Comparison of ENCODE assay signal across 8 cellular contexts in the genomic region with DNA sequence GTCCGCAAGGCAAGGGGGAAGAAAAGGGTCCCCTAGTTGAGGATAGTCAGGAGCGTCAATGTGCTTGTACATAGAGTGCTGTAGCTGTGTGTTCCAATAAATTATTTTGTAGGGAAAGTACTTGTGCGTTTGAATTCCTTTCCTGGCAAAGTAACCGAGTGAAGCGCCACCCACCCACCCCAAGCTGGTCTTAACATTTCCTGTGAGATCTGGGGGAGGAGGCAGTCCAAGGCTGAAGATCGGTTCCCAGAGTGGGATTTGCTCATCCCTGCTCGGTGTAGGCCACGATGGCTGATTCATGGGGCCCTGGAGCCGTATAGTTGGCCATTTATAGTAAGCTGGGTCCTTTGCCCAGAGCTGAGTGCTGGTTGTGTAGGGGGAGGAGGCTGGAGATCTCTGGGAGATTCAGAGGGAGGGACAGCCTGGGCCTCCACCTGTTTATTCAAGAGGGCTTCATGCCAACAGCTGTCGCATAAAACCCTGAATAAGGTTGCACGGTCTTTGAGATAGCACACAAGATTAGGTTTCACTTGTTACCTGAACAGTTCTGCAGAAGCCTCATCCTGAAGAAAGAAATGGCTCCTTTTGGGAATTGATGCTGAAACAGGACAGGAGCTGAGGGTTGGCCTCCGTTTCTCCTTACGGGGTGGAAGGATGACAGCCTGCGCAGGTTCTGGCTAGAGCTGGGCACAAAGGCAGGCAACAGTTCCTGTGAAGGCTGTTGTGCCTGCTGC. TPM values are rescaled to one million over a fixed set of nuclear protein-coding genes. Genes with fewer than 3 reads are reported as not detected.
DNase-seq lines count a peak whose midpoint lies in the region; ATAC-seq and TF ChIP-seq lines count a peak whose summit lies in the region.

No MANE protein-coding gene starts in this region.

- H3K9ac ChIP-seq in PC-3 (ENCODE audit: low read length): peak overlapping the region; percentile 100; the same call in 1 of the 2 replicates

- peak overlapping the region; percentile 93 for H3K4me2 ChIP-seq in PC-3 (ENCODE audit: low read length)

- no peaks in the 10 kb centered on the region for H3K9me3 Mint-ChIP-seq in central memory CD8-positive, alpha-beta T cell
- no peaks in the 10 kb centered on the region for H3K9me3 Mint-ChIP-seq in memory B cell

- ATAC-seq in PC-3: peak; percentile 12
- no peak for ATAC-seq in central memory CD8-positive, alpha-beta T cell (replicated peaks; ENCODE audit: extremely low read depth, poor library complexity, severe bottlenecking)
- ATAC-seq in memory B cell (ENCODE audit: low read depth): no peak
- ATAC-seq in upper lobe of left lung (ENCODE audit: low FRiP score in 2 of 2): no peak
- ATAC-seq in HG03521 (IDR thresholded peaks at IDR 0.05; ENCODE audit: unreplicated experiment): no peak

- peak in 1 of 4 donors; percentile 33 for TF ChIP-seq POLR2A in upper lobe of left lung (IDR thresholded peaks at IDR 0.05)

- H2AFZ ChIP-seq in PC-3 (ENCODE audit: low read length): no peak overlapping the region

- 23% methylated on average over 9 to 14 of the region's 14 CpGs for WGBS in upper lobe of left lung, 2 donors

- H3K4me1 ChIP-seq in A673 (ENCODE audit: insufficient read depth, low read length, poor library complexity, severe bottlenecking) (peaks cover 24% of the 10 kb centered on the region), PC-3 (ENCODE audit: insufficient read depth, low read length) (peaks cover 19% of the 10 kb centered on the region), upper lobe of left lung (peaks cover 55 to 72% (median 63%) of the 10 kb centered on the region in 4 donors)

- H3K4me3 ChIP-seq in A673 (ENCODE audit: low read depth, low read length, poor library complexity, severe bottlenecking) (peak overlapping the region; percentile 97), GM08714 (ENCODE audit: low read length) (peak overlapping the region; percentile 86), PC-3 (ENCODE audit: low read length) (peak overlapping the region; percentile 99), upper lobe of left lung (peak overlapping the region; percentile 36 to 98 (median 87))

- H3K9me3 ChIP-seq in A673 (ENCODE audit: low read depth, low read length, poor library complexity, severe bottlenecking): no peaks in the 10 kb centered on the region
- no peaks in the 10 kb centered on the region for H3K9me3 ChIP-seq in PC-3 (ENCODE audit: low read length)
- H3K9me3 ChIP-seq in upper lobe of left lung: no peaks in the 10 kb centered on the region

- DNase-seq in A673 (ENCODE audit: low spot score) (no peak), PC-3 (peak; percentile 50), memory B cell (ENCODE audit: low spot score in 2 of 2) (no peak), upper lobe of left lung (no peak), GM10266 (ENCODE audit: extremely low spot score) (no peak)
- DNase-seq in central memory CD8-positive, alpha-beta T cell (ENCODE audit: low spot score in 2 of 2): no peak

- CTCF ChIA-PET in A673 (lab: Charles Lee): no interaction called here
- CTCF ChIA-PET in PC-3 (lab: Charles Lee): no interaction called here

- TF ChIP-seq EP300 in upper lobe of left lung (IDR thresholded peaks at IDR 0.05): no peak

- peaks cover 53% of the 10 kb centered on the region for H3K4me1 Mint-ChIP-seq in central memory CD8-positive, alpha-beta T cell
- H3K4me1 Mint-ChIP-seq in memory B cell: peaks cover 46% of the 10 kb centered on the region

- peak overlapping the region; percentile 98 for H3K27ac Mint-ChIP-seq in central memory CD8-positive, alpha-beta T cell (ENCODE audit: low read depth)
- H3K27ac Mint-ChIP-seq in memory B cell: peak overlapping the region; percentile 93

- intact Hi-C loops in A673 (cut with micrococcal nuclease; ENCODE audit: unreplicated experiment): loop anchor here (10.0 kb wide), 1 partner anchor 128 kb away; a partner anchor contains a TSS
- intact Hi-C loops in PC-3 (cut with micrococcal nuclease): no loop called here

- H3K27me3 ChIP-seq in A673 (replicated peaks; ENCODE audit: insufficient read depth, low read depth, low read length, poor library complexity) (no peaks in the 10 kb centered on the region), PC-3 (ENCODE audit: low read length) (no peaks in the 10 kb centered on the region), upper lobe of left lung (no peaks in the 10 kb centered on the region)

- H3F3A ChIP-seq in PC-3 (ENCODE audit: low read length, unreplicated experiment): peaks cover 18% of the 10 kb centered on the region

- H3K9me2 ChIP-seq in PC-3 (replicated peaks; ENCODE audit: low read length): no peaks in the 10 kb centered on the region

- peaks cover 58% of the 10 kb centered on the region for H3K36me3 Mint-ChIP-seq in central memory CD8-positive, alpha-beta T cell (ENCODE audit: insufficient read depth)
- H3K36me3 Mint-ChIP-seq in memory B cell: peaks cover 24% of the 10 kb centered on the region

- peak overlapping the region; percentile 38 for H3K27ac ChIP-seq in A673 (ENCODE audit: low read depth, low read length, poor library complexity, severe bottlenecking)
- peak overlapping the region; percentile 5; the same call in 1 of the 2 replicates for H3K27ac ChIP-seq in PC-3 (ENCODE audit: low read length)
- H3K27ac ChIP-seq in upper lobe of left lung: peak overlapping the region; percentile 6 to 100 (median 98)

- POLR2A ChIA-PET in A673 (lab: Charles Lee; ENCODE audit: low non-redundant PET): interaction anchor here (0.6 to 1.4 kb wide), 3 partner anchors 21 to 1794 kb away, joined by 3 to 5 read pairs (median 5); a partner anchor contains a TSS
- POLR2A ChIA-PET in PC-3 (lab: Charles Lee; ENCODE audit: unreplicated experiment): interaction anchor here (0.5 kb wide), 1 partner anchor 842 kb away, joined by 4 read pairs; no protein-coding TSS in a partner anchor

- TF ChIP-seq CTCF in A673 (conservative IDR thresholded peaks at IDR 0.05; ENCODE audit: low read depth, low read length) (no peak), PC-3 (conservative IDR thresholded peaks at IDR 0.05; ENCODE audit: low read depth, low read length) (no peak), upper lobe of left lung (IDR thresholded peaks at IDR 0.05) (no peak), GM10266 (IDR thresholded peaks at IDR 0.05; ENCODE audit: control insufficient read depth, insufficient read depth, low read depth, missing control alignments) (no peak)

- BruUV-seq in A673 (replicated peaks; lab: Mats Ljungman, UMichigan): no TSS peak
- BruUV-seq in PC-3 (replicated peaks; lab: Mats Ljungman, UMichigan): no TSS peak

- peak overlapping the region; percentile 90 for H3K4me3 Mint-ChIP-seq in central memory CD8-positive, alpha-beta T cell
- peak overlapping the region; percentile 91 for H3K4me3 Mint-ChIP-seq in memory B cell

- peaks cover 44% of the 10 kb centered on the region for H4K20me1 ChIP-seq in PC-3 (ENCODE audit: low read length)

- no peaks in the 10 kb centered on the region for H3K27me3 Mint-ChIP-seq in central memory CD8-positive, alpha-beta T cell
- H3K27me3 Mint-ChIP-seq in memory B cell: no peaks in the 10 kb centered on the region

- H3K79me2 ChIP-seq in PC-3 (ENCODE audit: low read length): peaks cover 43% of the 10 kb centered on the region

- H3K36me3 ChIP-seq in A673 (ENCODE audit: insufficient read depth, low read length, poor library complexity, severe bottlenecking) (peaks cover 49% of the 10 kb centered on the region), PC-3 (ENCODE audit: low read depth, low read length) (peaks cover 19% of the 10 kb centered on the region), upper lobe of left lung (peaks cover 19 to 44% (median 34%) of the 10 kb centered on the region in 4 donors)

RNA-seq across cellular contexts. Expression of a gene that starts 2.4 kb away (rescaled TPM):
- total RNA-seq in A673 (2021) (476 and 573 TPM in 2 replicates), PC-3 (2014; rRNA removed) (230 and 240 TPM in 2 replicates), upper lobe of left lung (100 to 1,000 TPM; 255 to 402 (median 364) TPM)

RNA-seq across cellular contexts. Expression of a gene that starts 9.8 kb away (rescaled TPM):
- total RNA-seq in A673 (2021): 93.5 and 97.2 TPM in 2 replicates
- 253 and 320 TPM in 2 replicates for total RNA-seq in PC-3 (2014; rRNA removed)
- 100 to 1,000 TPM in 4 of 6 donors, 10 to 100 TPM in 2; 71.2 to 168 (median 106) TPM for total RNA-seq in upper lobe of left lung

RNA-seq across cellular contexts. Expression of a gene that starts 20.6 kb away (rescaled TPM):
- total RNA-seq in A673 (2021) (47.1 and 55.1 TPM in 2 replicates), PC-3 (2014; rRNA removed) (22.1 and 23.2 TPM in 2 replicates), upper lobe of left lung (10 to 100 TPM; 10.5 to 35.3 (median 25.6) TPM)

RNA-seq across cellular contexts. Expression of a gene that starts 47.8 kb away (rescaled TPM):
- 0.90 and 1.4 TPM in 2 replicates for total RNA-seq in A673 (2021)
- 0.06 TPM in 1 of 2 replicates, not detected in the other for total RNA-seq in PC-3 (2014; rRNA removed)
- 1 to 10 TPM in 1 of 6 donors, under 1 TPM in 5; 0.15 to 4.2 (median 0.34) TPM for total RNA-seq in upper lobe of left lung

Comparison
In these comparisons a context has a peak if more than half of its experiments do, and no peak if none do; other contexts are left out.
1. H3K27ac ChIP-seq: peak in every context shown above with its lines; median percentile 98 in upper lobe of left lung; 38 in A673; 5 in PC-3.